21 cellular contexts compared by ENCODE assay signal in the genomic region with DNA sequence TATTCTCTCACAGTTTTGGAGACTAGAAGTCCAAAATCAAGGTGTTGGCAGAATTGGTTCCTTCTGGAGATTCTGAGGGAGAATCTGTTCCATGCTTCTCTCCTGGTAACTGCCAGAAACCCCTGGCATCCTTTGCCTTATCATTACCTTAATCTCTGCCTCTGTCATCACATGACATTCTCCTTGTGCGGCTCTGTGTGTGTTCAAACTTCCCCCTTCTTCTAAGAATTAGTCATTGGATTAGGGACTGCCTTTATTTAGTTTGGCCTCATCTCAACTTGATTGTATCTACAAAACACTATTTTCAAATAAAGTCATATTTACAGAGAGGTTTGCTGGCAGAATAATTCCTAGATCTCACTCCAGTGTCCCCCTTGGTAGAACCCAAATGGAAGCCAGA.
"Had no signal": no experiment of that assay in that cellular context is flagged by ENCODE, and none has a peak within 500 bp of the region (broad histone marks: within the 10 kb centered on the region; RNA-seq: fewer than 3 reads in every experiment).

No MANE protein-coding gene starts in this region.

- H3K4me3 ChIP-seq: adrenal gland, cardiac muscle cell, lung, right atrium auricular region had no signal

- ATAC-seq: activated naive CD4-positive, alpha-beta T cell treated with anti-CD3 and anti-CD28 coated beads, Interleukin-2, amount 50 U/mL, for 72 hours; activated T-cell treated with anti-CD3 and anti-CD28 coated beads, Interleukin-2, amount 50 U/mL, for 4 hours had no signal

- FAIRE-seq: TTC549 had no signal

- H3K36me3 ChIP-seq: adrenal gland, cardiac muscle cell, right atrium auricular region had no signal

- H3K27ac ChIP-seq: adrenal gland, cardiac muscle cell, right atrium auricular region had no signal

- H3K4me1 ChIP-seq: right atrium auricular region had no signal

- DNase-seq: activated CD4-positive, alpha-beta T cell treated with anti-CD3 and anti-CD28 coated beads, Interleukin-2, amount 10 ng/mL, durations not matched to agents 24 days and 14 days; activated CD4-positive, CD25-positive, alpha-beta regulatory T cell; activated CD8-positive, alpha-beta memory T cell treated with anti-CD3 and anti-CD28 coated beads, Interleukin-2, amount 50 U/mL, for 4 hours; activated T-cell treated with anti-CD3 and anti-CD28 coated beads, Interleukin-2, amount 50 U/mL, for 4 hours; adrenal gland; foreskin melanocyte; glutamatergic neuron; hippocampal formation; islet precursor cell; midbrain; nephron progenitor cell; occipital lobe; stimulated activated CD4-positive, alpha-beta T cell treated with anti-CD3 and anti-CD28 coated beads, Interleukin-12 subunit alpha, Interleukin-12 subunit beta, amount 100 ng/mL, for 4 hours; stimulated activated CD4-positive, alpha-beta T cell treated with anti-CD3 and anti-CD28 coated beads, Interleukin-1b, Interleukin-23, amount 100 ng/mL, for 48 hours; stimulated activated CD8-positive, alpha-beta memory T cell treated with anti-CD3 and anti-CD28 coated beads, Interleukin-4, amount 100 ng/mL, for 48 hours; stimulated activated naive CD4-positive, alpha-beta T cell had no signal

- H3K27me3 ChIP-seq: adrenal gland, right atrium auricular region had no signal
